Comparison of ENCODE assay signal across 10 cellular contexts in genomic region chr6:98846021-98846380, GRCh38. TPM values are rescaled to one million over a fixed set of nuclear protein-coding genes. Genes with fewer than 3 reads are reported as not detected.
DNase-seq lines count a peak whose midpoint lies in the region; ATAC-seq and TF ChIP-seq lines count a peak whose summit lies in the region.
"Had no signal": no experiment of that assay in that cellular context is flagged by ENCODE, and none has a peak within 500 bp of the region (broad histone marks: within the 10 kb centered on the region; RNA-seq: fewer than 3 reads in every experiment).

No MANE protein-coding gene starts in this region.

- no peaks in the 10 kb centered on the region for H3K9me3 ChIP-seq in CD4-positive, CD25-positive, alpha-beta regulatory T cell (ENCODE audit: control insufficient read depth in 2 of 2, low read length in 2 of 2)
- no peaks in the 10 kb centered on the region for H3K9me3 ChIP-seq in DOHH2 (ENCODE audit: control insufficient read depth, insufficient read depth, low read length)
- H3K9me3 ChIP-seq in colonic mucosa = no peaks in the 10 kb centered on the region

- peaks cover 3 to 40% (median 16%) of the 10 kb centered on the region in 4 donors for H3K4me1 Mint-ChIP-seq in CD4-positive, CD25-positive, alpha-beta regulatory T cell
- H3K4me1 Mint-ChIP-seq in activated T-helper 17 cell treated with anti-CD3 and anti-CD28 coated beads, Interleukin-2, amount 50 U/mL, for 72 hours = peaks cover 16% of the 10 kb centered on the region
- H3K4me1 Mint-ChIP-seq in natural killer cell treated with Interleukin-12 subunit alpha and Interleukin-12 subunit beta and Interleukin-15 and Interleukin-18, amount 100 ng/mL, for 72 hours (ENCODE audit: low read depth in 2 of 2) = peaks cover 7% of the 10 kb centered on the region in 2 donors

- H4K20me1 ChIP-seq in DOHH2 (ENCODE audit: control insufficient read depth, insufficient read depth, low read depth, low read length) = 0 out of 2 replicates have a peak, but pooled peaks cover 2% of the 10 kb centered on the region

- ATAC-seq in CD4-positive, CD25-positive, alpha-beta regulatory T cell (ENCODE audit: low read depth in 2 of 2) = no peak
- no peak for ATAC-seq in activated T-helper 17 cell treated with anti-CD3 and anti-CD28 coated beads, Interleukin-2, amount 50 U/mL, for 72 hours (replicated peaks)
- ATAC-seq in natural killer cell treated with Interleukin-12 subunit alpha and Interleukin-12 subunit beta and Interleukin-15 and Interleukin-18, amount 100 ng/mL, for 72 hours = no peak
- no peak for ATAC-seq in GM21737 (IDR thresholded peaks at IDR 0.05; ENCODE audit: unreplicated experiment)

- H3K27ac Mint-ChIP-seq in CD4-positive, CD25-positive, alpha-beta regulatory T cell = no peak overlapping the region
- no peak overlapping the region for H3K27ac Mint-ChIP-seq in activated T-helper 17 cell treated with anti-CD3 and anti-CD28 coated beads, Interleukin-2, amount 50 U/mL, for 72 hours
- H3K27ac Mint-ChIP-seq in natural killer cell treated with Interleukin-12 subunit alpha and Interleukin-12 subunit beta and Interleukin-15 and Interleukin-18, amount 100 ng/mL, for 72 hours = peak overlapping the region in 1 of 2 donors; percentile 14

- H3K9me3 Mint-ChIP-seq in CD4-positive, CD25-positive, alpha-beta regulatory T cell = peaks cover 0 to 2% (median 0%) of the 10 kb centered on the region in 7 donors
- no peaks in the 10 kb centered on the region for H3K9me3 Mint-ChIP-seq in activated T-helper 17 cell treated with anti-CD3 and anti-CD28 coated beads, Interleukin-2, amount 50 U/mL, for 72 hours
- no peaks in the 10 kb centered on the region for H3K9me3 Mint-ChIP-seq in natural killer cell treated with Interleukin-12 subunit alpha and Interleukin-12 subunit beta and Interleukin-15 and Interleukin-18, amount 100 ng/mL, for 72 hours

- peaks cover 90% of the 10 kb centered on the region for H3K27me3 Mint-ChIP-seq in CD4-positive, CD25-positive, alpha-beta regulatory T cell
- peaks cover 73% of the 10 kb centered on the region for H3K27me3 Mint-ChIP-seq in activated T-helper 17 cell treated with anti-CD3 and anti-CD28 coated beads, Interleukin-2, amount 50 U/mL, for 72 hours
- H3K27me3 Mint-ChIP-seq in natural killer cell treated with Interleukin-12 subunit alpha and Interleukin-12 subunit beta and Interleukin-15 and Interleukin-18, amount 100 ng/mL, for 72 hours = peaks cover 58 to 79% of the 10 kb centered on the region in 2 donors

- H3K4me3 ChIP-seq in CD4-positive, CD25-positive, alpha-beta regulatory T cell (ENCODE audit: low read depth, low read length) = no peak overlapping the region
- H3K4me3 ChIP-seq in DOHH2 (ENCODE audit: low read length) = no peak overlapping the region
- H3K4me3 ChIP-seq in colonic mucosa = no peak overlapping the region

- no peak overlapping the region for H3K4me2 ChIP-seq in DOHH2 (ENCODE audit: low read length)

- peaks cover 9% of the 10 kb centered on the region for H3K36me3 Mint-ChIP-seq in CD4-positive, CD25-positive, alpha-beta regulatory T cell
- H3K36me3 Mint-ChIP-seq in activated T-helper 17 cell treated with anti-CD3 and anti-CD28 coated beads, Interleukin-2, amount 50 U/mL, for 72 hours (ENCODE audit: low read depth) = peaks cover 18% of the 10 kb centered on the region
- no peaks in the 10 kb centered on the region for H3K36me3 Mint-ChIP-seq in natural killer cell treated with Interleukin-12 subunit alpha and Interleukin-12 subunit beta and Interleukin-15 and Interleukin-18, amount 100 ng/mL, for 72 hours

- no peak overlapping the region for H3K27ac ChIP-seq in CD4-positive, CD25-positive, alpha-beta regulatory T cell (ENCODE audit: insufficient read depth, low read length, poor library complexity, severe bottlenecking)
- no peak overlapping the region for H3K27ac ChIP-seq in DOHH2 (ENCODE audit: low read depth, low read length)
- H3K27ac ChIP-seq in colonic mucosa = no peak overlapping the region
- H3K27ac ChIP-seq: epithelial cell of prostate had no signal

- DNase-seq in CD4-positive, CD25-positive, alpha-beta regulatory T cell = no peak
- DNase-seq in natural killer cell treated with Interleukin-12 subunit alpha and Interleukin-12 subunit beta and Interleukin-15 and Interleukin-18, amount 100 ng/mL, for 72 hours (ENCODE audit: low spot score) = no peak
- no peak for DNase-seq in midbrain (lab: John Stamatoyannopoulos, UW)
- no peak for DNase-seq in colonic mucosa

- H3K27me3 ChIP-seq in CD4-positive, CD25-positive, alpha-beta regulatory T cell (ENCODE audit: control insufficient read depth, insufficient read depth, low read length) = peaks cover 57% of the 10 kb centered on the region
- H3K27me3 ChIP-seq in DOHH2 (ENCODE audit: control insufficient read depth, low read length) (peaks cover 80% of the 10 kb centered on the region), colonic mucosa (peaks cover 68% of the 10 kb centered on the region)

- H3K9ac ChIP-seq in colonic mucosa (ENCODE audit: low read depth in 2 of 2, low read length in 2 of 2) = no peak overlapping the region

- intact Hi-C loops in colonic mucosa (cut with DNase I) = loop anchor here (5.0 kb wide), 1 partner anchor 1349 kb away; no protein-coding TSS in a partner anchor

- H3K4me1 ChIP-seq in CD4-positive, CD25-positive, alpha-beta regulatory T cell (ENCODE audit: control insufficient read depth, insufficient read depth, low read length, poor library complexity, severe bottlenecking) = peaks cover 26% of the 10 kb centered on the region
- H3K4me1 ChIP-seq in DOHH2 (ENCODE audit: control insufficient read depth, low read length) = peaks cover 5% of the 10 kb centered on the region
- peaks cover 5% of the 10 kb centered on the region for H3K4me1 ChIP-seq in colonic mucosa

- H3K79me2 ChIP-seq in DOHH2 (ENCODE audit: control insufficient read depth, low read length) = no peaks in the 10 kb centered on the region

- no peaks in the 10 kb centered on the region for H3F3A ChIP-seq in DOHH2 (ENCODE audit: control insufficient read depth, insufficient read depth)

- H3K4me3 Mint-ChIP-seq in CD4-positive, CD25-positive, alpha-beta regulatory T cell = peak overlapping the region; percentile 3 to 85 (median 69)
- H3K4me3 Mint-ChIP-seq in activated T-helper 17 cell treated with anti-CD3 and anti-CD28 coated beads, Interleukin-2, amount 50 U/mL, for 72 hours = peak overlapping the region; percentile 77
- peak overlapping the region; percentile 33 for H3K4me3 Mint-ChIP-seq in natural killer cell treated with Interleukin-12 subunit alpha and Interleukin-12 subunit beta and Interleukin-15 and Interleukin-18, amount 100 ng/mL, for 72 hours

- H3K9me2 ChIP-seq in DOHH2 (replicated peaks; ENCODE audit: control insufficient read depth, low read length) = no peaks in the 10 kb centered on the region

- peak; percentile 13 for TF ChIP-seq CTCF in DOHH2 (IDR thresholded peaks at IDR 0.05; ENCODE audit: low read depth, low read length, poor library complexity, severe bottlenecking)
- TF ChIP-seq CTCF in colonic mucosa (IDR thresholded peaks at IDR 0.05) = no peak

- no peaks in the 10 kb centered on the region for H3K36me3 ChIP-seq in CD4-positive, CD25-positive, alpha-beta regulatory T cell (ENCODE audit: control insufficient read depth, insufficient read depth, low read length)
- H3K36me3 ChIP-seq in DOHH2 (ENCODE audit: control insufficient read depth, low read length) = no peaks in the 10 kb centered on the region
- H3K36me3 ChIP-seq in colonic mucosa = no peaks in the 10 kb centered on the region

RNA-seq across cellular contexts. Expression of gene POU3F2, which starts 11.6 kb away (rescaled TPM):
- not detected for total RNA-seq in CD4-positive, CD25-positive, alpha-beta regulatory T cell
- not detected for polyA plus RNA-seq in CD4-positive, CD25-positive, alpha-beta regulatory T cell
- total RNA-seq in activated T-helper 17 cell treated with anti-CD3 and anti-CD28 coated beads, Interleukin-2, amount 50 U/mL, for 72 hours = not detected
- not detected for total RNA-seq in natural killer cell treated with Interleukin-12 subunit alpha and Interleukin-12 subunit beta and Interleukin-15 and Interleukin-18, amount 100 ng/mL, for 72 hours
- not detected for total RNA-seq in colonic mucosa
- total RNA-seq: glomerular endothelial cell, HepG2 had no signal
- polyA plus RNA-seq: HepG2 had no signal
